32 cellular contexts compared by ENCODE assay signal in the genomic region with DNA sequence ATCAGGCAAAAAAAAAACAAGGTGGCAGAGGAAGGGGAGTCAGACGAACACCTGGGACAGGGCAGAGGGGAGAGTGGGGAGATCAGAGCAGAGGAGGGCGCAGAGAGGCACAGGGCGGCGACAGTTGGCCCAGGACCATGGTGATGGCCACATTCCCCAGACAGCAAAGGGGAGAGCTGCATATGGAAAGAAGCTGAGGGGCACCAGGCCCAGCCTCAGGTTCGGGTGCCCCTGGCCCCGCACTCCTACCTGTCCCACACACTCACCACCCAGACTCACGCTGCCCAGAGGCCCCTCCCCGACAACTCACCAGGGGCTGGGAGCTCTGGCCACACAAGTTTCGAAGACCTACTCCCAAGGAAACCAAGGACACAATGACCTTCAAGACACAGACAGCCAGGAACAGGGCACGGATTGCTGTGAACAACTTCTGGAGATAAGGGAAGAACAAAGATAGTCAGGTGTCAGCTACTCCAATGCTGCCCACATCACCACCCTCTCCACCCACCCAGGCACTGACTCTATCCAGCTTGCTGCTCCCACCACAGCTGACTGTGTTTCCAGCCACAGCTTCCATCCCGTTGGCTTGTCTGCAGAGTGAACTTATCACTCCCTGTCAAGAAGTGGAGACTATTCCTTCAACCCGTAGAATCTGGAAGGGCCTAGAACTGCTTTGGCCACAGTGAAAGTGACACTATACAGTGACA. TPM values are rescaled to one million over a fixed set of nuclear protein-coding genes. Genes with fewer than 3 reads are reported as not detected.
"Had no signal": no experiment of that assay in that cellular context is flagged by ENCODE, and none has a peak within 500 bp of the region (broad histone marks: within the 10 kb centered on the region; RNA-seq: fewer than 3 reads in every experiment).

No MANE protein-coding gene starts in this region.

- H3K4me3 Mint-ChIP-seq: activated CD8-positive, alpha-beta T cell treated with anti-CD3 and anti-CD28 coated beads, Interleukin-2, amount 10 ng/mL, durations not matched to agents 7 days and 5 days; activated naive CD8-positive, alpha-beta T cell treated with anti-CD3 and anti-CD28 coated beads, Interleukin-2, amount 50 U/mL, for 24 hours; T-helper 17 cell; WTC11 had no signal

- H3K27ac ChIP-seq: ascending aorta, body of pancreas, SJCRH30 had no signal

- H3K4me1 Mint-ChIP-seq: activated naive CD8-positive, alpha-beta T cell treated with anti-CD3 and anti-CD28 coated beads, Interleukin-2, amount 50 U/mL, for 24 hours; WTC11 had no signal

- DNase-seq: activated CD4-positive, alpha-beta T cell treated with anti-CD3 and anti-CD28 coated beads for 48 hours; activated CD4-positive, alpha-beta T cell treated with anti-CD3 and anti-CD28 coated beads, Interleukin-2, amount 50 U/mL, for 4 hours; activated CD4-positive, CD25-positive, alpha-beta regulatory T cell treated with anti-CD3 and anti-CD28 coated beads, Interleukin-2, amount 50 U/mL, for 72 hours; activated CD8-positive, alpha-beta memory T cell treated with anti-CD3 and anti-CD28 coated beads, Interleukin-2, amount 50 U/mL, for 48 hours; activated CD8-positive, alpha-beta T cell treated with anti-CD3 and anti-CD28 coated beads, Interleukin-2, amount 10 ng/mL, durations not matched to agents 7 days and 5 days; activated effector memory CD4-positive, alpha-beta T cell treated with Interleukin-2 at 50 U/mL for 16 hours; activated naive CD4-positive, alpha-beta T cell; activated naive CD8-positive, alpha-beta T cell treated with anti-CD3 and anti-CD28 coated beads, Interleukin-2, amount 50 U/mL, for 24 hours; activated T-cell treated with anti-CD3 and anti-CD28 coated beads, Interleukin-2, amount 50 U/mL, for 1 hour; amniotic stem cell; body of pancreas; cerebellar nuclear complex; KBM-7; NCI-H1048; NCI-H1930; NCI-H2107; NCI-H2171 treated with DMSO at 0.1 percent for 48 hours; NCI-H226; NCI-H526 treated with DMSO at 0.1 percent for 48 hours; NCI-H82; Right ventricle myocardium superior; RPMI8226; SJCRH30; T-helper 17 cell; T-helper 9 cell had no signal

- H3K27me3 ChIP-seq: ascending aorta, body of pancreas had no signal

- H3K27ac Mint-ChIP-seq: activated CD8-positive, alpha-beta T cell treated with anti-CD3 and anti-CD28 coated beads, Interleukin-2, amount 10 ng/mL, durations not matched to agents 7 days and 5 days; activated naive CD8-positive, alpha-beta T cell treated with anti-CD3 and anti-CD28 coated beads, Interleukin-2, amount 50 U/mL, for 24 hours; T-helper 17 cell; WTC11 had no signal

- H3K36me3 ChIP-seq: ascending aorta, SJCRH30 had no signal

- H3K4me3 ChIP-seq: ascending aorta, body of pancreas, SJCRH30 had no signal

- H3K36me3 Mint-ChIP-seq: activated naive CD4-positive, alpha-beta T cell treated with anti-CD3 and anti-CD28 coated beads, Interleukin-2, amount 50 U/mL, for 72 hours; WTC11 had no signal

- H3K9me3 Mint-ChIP-seq: activated naive CD4-positive, alpha-beta T cell treated with anti-CD3 and anti-CD28 coated beads, Interleukin-2, amount 50 U/mL, for 72 hours; activated naive CD8-positive, alpha-beta T cell treated with anti-CD3 and anti-CD28 coated beads, Interleukin-2, amount 50 U/mL, for 24 hours; WTC11 had no signal

- H3K9me3 ChIP-seq: ascending aorta, body of pancreas, SJCRH30 had no signal

- H3K4me1 ChIP-seq: ascending aorta had no signal

RNA-seq across cellular contexts. Expression of a gene that starts 8.3 kb away (rescaled TPM):
- total RNA-seq: activated CD8-positive, alpha-beta T cell treated with anti-CD3 and anti-CD28 coated beads, Interleukin-2, amount 10 ng/mL, durations not matched to agents 7 days and 5 days; activated naive CD4-positive, alpha-beta T cell treated with anti-CD3 and anti-CD28 coated beads, Interleukin-2, amount 50 U/mL, for 72 hours; LHCN-M2; M059J; NCI-H460; SJCRH30; T-helper 17 cell had no signal

RNA-seq across cellular contexts. Expression of a gene that starts 8.7 kb away (rescaled TPM):
- total RNA-seq: activated CD8-positive, alpha-beta T cell treated with anti-CD3 and anti-CD28 coated beads, Interleukin-2, amount 10 ng/mL, durations not matched to agents 7 days and 5 days; activated naive CD4-positive, alpha-beta T cell treated with anti-CD3 and anti-CD28 coated beads, Interleukin-2, amount 50 U/mL, for 72 hours; LHCN-M2; OCI-LY7; SJCRH30 had no signal

RNA-seq across cellular contexts. Expression of a gene that starts 54.7 kb away (rescaled TPM):
- total RNA-seq: LHCN-M2, M059J, NCI-H460, OCI-LY7, SJCRH30 had no signal
